ENCODE assay signal across 9 cellular contexts in the genomic region with DNA sequence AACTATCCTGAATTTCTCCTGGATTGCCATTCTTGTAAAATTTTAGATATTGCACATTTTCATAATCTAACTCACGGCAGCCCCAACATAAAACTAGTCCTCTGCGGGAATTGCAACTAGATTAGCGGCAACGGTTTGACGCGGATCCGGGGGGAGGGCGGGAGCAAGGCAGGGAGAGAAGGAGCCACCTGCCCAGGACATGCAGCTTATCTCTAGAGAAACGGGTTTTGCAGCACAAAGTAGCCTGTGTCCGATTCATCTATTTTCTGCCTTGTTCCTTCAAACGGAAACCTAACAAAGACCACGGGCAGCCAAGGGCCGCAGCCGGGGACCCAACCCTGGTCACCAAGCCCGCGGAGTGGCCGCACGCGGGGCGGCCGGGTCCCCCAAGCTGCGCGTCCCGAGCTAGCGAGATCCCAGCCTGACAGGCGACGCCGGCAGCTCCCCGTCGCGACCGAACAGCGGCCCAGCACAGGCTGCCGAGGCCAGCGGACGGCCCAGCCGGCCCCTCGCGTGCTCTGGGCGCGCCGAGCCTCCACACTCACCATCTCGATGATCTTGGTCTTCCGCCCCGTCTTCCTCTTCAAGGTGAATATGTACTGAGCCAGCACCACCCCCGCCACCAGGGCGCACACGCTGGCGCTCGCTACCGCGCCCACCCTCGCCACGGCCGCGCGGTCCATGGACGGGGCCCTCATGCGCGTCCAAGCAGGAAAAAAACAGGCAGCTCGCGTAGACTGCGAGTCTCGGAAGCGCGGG. TPM values are rescaled to one million over a fixed set of nuclear protein-coding genes. Genes with fewer than 3 reads are reported as not detected.
DNase-seq lines count a peak whose midpoint lies in the region; ATAC-seq, FAIRE-seq and TF ChIP-seq lines count a peak whose summit lies in the region.
"Had no signal": no experiment of that assay in that cellular context is flagged by ENCODE, and none has a peak within 500 bp of the region (broad histone marks: within the 10 kb centered on the region; RNA-seq: fewer than 3 reads in every experiment).

A gene (minus strand): TSS at position 754 of the 759 bp plus-strand sequence. CDS start 71 bp downstream, at position 683.

- no peaks in the 10 kb centered on the region for H3K9me1 ChIP-seq in keratinocyte (ENCODE audit: control insufficient read depth, extremely low read depth, insufficient read depth, low read length)

- H3K4me2 ChIP-seq in keratinocyte (ENCODE audit: control insufficient read depth, extremely low read depth, insufficient read depth, low read depth, low read length) (peak within 1 kb of the TSS; percentile 91), smooth muscle cell (peak within 1 kb of the TSS; percentile 94)

- 1% methylated on average over 61 of the region's 66 CpGs for WGBS in smooth muscle cell (ENCODE audit: low lambda C conversion rate)

- peak; percentile 56 for ATAC-seq in SK-N-SH treated with all-trans-retinoic acid at 6 μM for 48 hours

- H3K27ac ChIP-seq in keratinocyte (ENCODE audit: control insufficient read depth, insufficient read depth, low read length) (peak within 1 kb of the TSS; percentile 87), smooth muscle cell (ENCODE audit: low read depth) (peak within 1 kb of the TSS; percentile 76)

- H3K4me1 ChIP-seq in keratinocyte (ENCODE audit: control insufficient read depth, extremely low read depth, insufficient read depth, low read length) (peaks cover 18% of the 10 kb centered on the region), smooth muscle cell (ENCODE audit: low read depth) (peaks cover 22% of the 10 kb centered on the region)

- H3K27me3 ChIP-seq in keratinocyte (ENCODE audit: control insufficient read depth, extremely low read depth, insufficient read depth, low read length): no peaks in the 10 kb centered on the region
- H3K27me3 ChIP-seq in smooth muscle cell (ENCODE audit: low read depth): no peaks in the 10 kb centered on the region

- H3F3A ChIP-seq in smooth muscle cell (ENCODE audit: low read depth): no peaks in the 10 kb centered on the region

- H3K36me3 ChIP-seq in keratinocyte (ENCODE audit: control insufficient read depth in 2 of 2, extremely low read depth in 1 of 2, insufficient read depth in 2 of 2, low read length in 2 of 2) (no peaks in the 10 kb centered on the region), smooth muscle cell (ENCODE audit: low read depth) (no peaks in the 10 kb centered on the region)

- H2AFZ ChIP-seq in keratinocyte (ENCODE audit: control insufficient read depth, low read length): peak within 1 kb of the TSS; percentile 98
- peak within 1 kb of the TSS; percentile 92 for H2AFZ ChIP-seq in smooth muscle cell (ENCODE audit: low read depth)

- TF ChIP-seq CTCF in GM20000 (IDR thresholded peaks at IDR 0.05; ENCODE audit: extremely low read depth, missing control alignments): no peak
- no peak for TF ChIP-seq CTCF in cardiac fibroblast (IDR thresholded peaks at IDR 0.05; ENCODE audit: low read depth, low read length)
- no peak for TF ChIP-seq CTCF in keratinocyte (optimal IDR thresholded peaks at IDR 0.05 in 1 of 3, IDR thresholded peaks at IDR 0.05 in 1 of 3, conservative IDR thresholded peaks at IDR 0.05 in 1 of 3; ENCODE audit: extremely low read depth in 1 of 3, insufficient read depth in 2 of 3, low read length in 3 of 3)
- no peak for TF ChIP-seq CTCF in smooth muscle cell (IDR thresholded peaks at IDR 0.05; ENCODE audit: borderline replicate concordance, insufficient read depth, poor library complexity, severe bottlenecking)

- H4K20me1 ChIP-seq in keratinocyte (ENCODE audit: control insufficient read depth, extremely low read depth, insufficient read depth, low read length) (no peaks in the 10 kb centered on the region), smooth muscle cell (ENCODE audit: low read depth) (peaks cover 19% of the 10 kb centered on the region)

- DNase-seq in DMS53 (lab: John Stamatoyannopoulos, UW): peak; percentile 89
- peak; percentile 64 for DNase-seq in GM20000 (ENCODE audit: low spot score)
- peak; percentile 26 for DNase-seq in HPDE6-E6E7 (ENCODE audit: extremely low spot score)
- peak; percentile 35 to 39 for DNase-seq in cardiac fibroblast (ENCODE audit: low read depth in 2 of 2)
- no peak for DNase-seq in keratinocyte (ENCODE audit: low read depth, low spot score)
- DNase-seq in smooth muscle cell (lab: John Stamatoyannopoulos, UW; ENCODE audit: unreplicated experiment): no peak
- DNase-seq in epidermal melanocyte (ENCODE audit: insufficient read length, low spot score): no peak

- peak within 1 kb of the TSS; percentile 57 to 85 for H3K4me3 ChIP-seq in cardiac fibroblast (replicated peaks in 1 of 2; ENCODE audit: low read depth in 2 of 2, low read length in 2 of 2)
- peak within 1 kb of the TSS; percentile 53 to 98 (median 89) for H3K4me3 ChIP-seq in keratinocyte (ENCODE audit: control insufficient read depth in 2 of 3, extremely low read depth in 1 of 3, insufficient read depth in 2 of 3, low read depth in 1 of 3, low read length in 3 of 3)
- H3K4me3 ChIP-seq in smooth muscle cell: peak within 1 kb of the TSS; percentile 81

- H3K9me3 ChIP-seq in keratinocyte (ENCODE audit: control insufficient read depth, low read depth, low read length): no peaks in the 10 kb centered on the region
- H3K9me3 ChIP-seq in smooth muscle cell (replicated peaks; ENCODE audit: low read depth): no peaks in the 10 kb centered on the region

- no peak for FAIRE-seq in keratinocyte (lab: Jason Lieb, UNC)
- FAIRE-seq: islet of Langerhans had no signal

- H3K9ac ChIP-seq in keratinocyte (ENCODE audit: control insufficient read depth, extremely low read depth, insufficient read depth, low read length): peak within 1 kb of the TSS; percentile 89
- peak within 1 kb of the TSS; percentile 80 for H3K9ac ChIP-seq in smooth muscle cell (ENCODE audit: low read depth)

- dilution Hi-C loops in keratinocyte (cut with MboI; ENCODE audit: extremely low pct_ligation_motif_present, low sequenced_read_pairs): no loop called here

- H3K79me2 ChIP-seq in keratinocyte (ENCODE audit: control insufficient read depth, insufficient read depth, low read length): peaks cover 52% of the 10 kb centered on the region
- peaks cover 46% of the 10 kb centered on the region for H3K79me2 ChIP-seq in smooth muscle cell (ENCODE audit: low read depth)

TF ChIP-seq in SK-N-SH treated with all-trans-retinoic acid at 6 μM for 48 hours, 23 proteins besides CTCF, POLR2A, EP300 and RAD21:
- TF ChIP-seq ZFP3 (CRISPR knock-in tag; IDR thresholded peaks at IDR 0.05) (peak; percentile 83), ZNF70 (CRISPR knock-in tag; IDR thresholded peaks at IDR 0.05) (0 out of 2 replicates have a peak, but pooled peaks have one; percentile 10), GLIS3 (CRISPR knock-in tag; IDR thresholded peaks at IDR 0.05) (no peak), PPARA (CRISPR knock-in tag; IDR thresholded peaks at IDR 0.05; ENCODE audit: borderline replicate concordance) (no peak)

RNA-seq across cellular contexts. Expression of the gene that starts here (rescaled TPM):
- polyA plus RNA-seq in keratinocyte: 12.6 to 30.5 TPM (median 16.2 TPM) in 3 replicates
- polyA plus RNA-seq in keratinocyte (2011; ENCODE audit: low read depth): 40.9 TPM
- 10.7 and 18.9 TPM in 2 replicates for polyA plus RNA-seq in keratinocyte (2011; cell fraction: cytosol; rRNA removed)
- 9.9 and 19.1 TPM in 2 replicates for polyA plus RNA-seq in keratinocyte (2011; cell fraction: nucleus; rRNA removed)
- polyA plus RNA-seq in keratinocyte (2012; ENCODE audit: low replicate concordance): 18.7 and 21.6 TPM in 2 replicates
- 0.82 to 8.4 TPM (median 1.9 TPM) in 3 replicates for polyA minus RNA-seq in keratinocyte
- polyA minus RNA-seq in keratinocyte (2011; cell fraction: cytosol; rRNA and poly(A)+ RNA removed): 4.6 TPM
- 5.7 and 8.9 TPM in 2 replicates for polyA minus RNA-seq in keratinocyte (2011; cell fraction: nucleus; rRNA and poly(A)+ RNA removed)
- 16.5 and 25.4 TPM in 2 replicates for total RNA-seq in smooth muscle cell
- polyA plus RNA-seq in smooth muscle cell: 12.9 and 17.7 TPM in 2 replicates

Comparison
In these comparisons a context has a peak if more than half of its experiments do, and no peak if none do; other contexts are left out.
1. DNase-seq: peak in DMS53 (single experiment), GM20000 (single experiment), HPDE6-E6E7 (single experiment) and cardiac fibroblast (2 of 2); none in keratinocyte (single experiment), smooth muscle cell (single experiment) and epidermal melanocyte (single experiment).
2. Peak in every context shown above with its lines, with median percentiles within 50 percentile points of each other: H3K4me3 ChIP-seq.